In genomic region chr5:73274870-73275756, GRCh38 we compare ENCODE assay signal across 14 cellular contexts.
DNase-seq lines count a peak whose midpoint lies in the region; ATAC-seq, FAIRE-seq and TF ChIP-seq lines count a peak whose summit lies in the region.
"Had no signal": no experiment of that assay in that cellular context is flagged by ENCODE, and none has a peak within 500 bp of the region (broad histone marks: within the 10 kb centered on the region; RNA-seq: fewer than 3 reads in every experiment).

No MANE protein-coding gene starts in this region.

- FAIRE-seq in small intestine (lab: Jason Lieb, UNC) = no peak
- FAIRE-seq: TTC549 had no signal

- H3K4me3 ChIP-seq in coronary artery (peak overlapping the region; percentile 20), lung (no peak overlapping the region), small intestine (ENCODE audit: low read depth in 1 of 2, low read length in 2 of 2) (no peak overlapping the region)
- H3K4me3 ChIP-seq: HAP-1, PC-9 had no signal

- WGBS in lung, 2 donors = 59 to 74% methylated on average over 15 of the region's 15 CpGs
- WGBS in small intestine, 3 donors = 64 to 78% (median 76%) methylated on average over 15 of the region's 15 CpGs

- ATAC-seq in lung (ENCODE audit: insufficient read depth, low FRiP score) (peak; percentile 25), GM19463 (IDR thresholded peaks at IDR 0.05; ENCODE audit: unreplicated experiment) (no peak)
- ATAC-seq: activated T-cell treated with anti-CD3 and anti-CD28 coated beads, Interleukin-2, amount 50 U/mL, for 4 hours had no signal

- H3K27ac ChIP-seq in coronary artery = peak overlapping the region in 1 of 2 donors; percentile 24
- no peak overlapping the region for H3K27ac ChIP-seq in lung (ENCODE audit: low read depth in 1 of 2, low read length in 1 of 2)
- peak overlapping the region; percentile 40 for H3K27ac ChIP-seq in substantia nigra (ENCODE audit: low read depth, low read length, poor library complexity, severe bottlenecking)
- no peak overlapping the region for H3K27ac ChIP-seq in small intestine (ENCODE audit: low read depth in 1 of 2, low read length in 1 of 2)
- H3K27ac ChIP-seq: PC-9 had no signal

- H3K4me1 ChIP-seq in lung (ENCODE audit: control insufficient read depth in 2 of 2, insufficient read depth in 2 of 2, low read length in 2 of 2) = peaks cover 0 to 10% of the 10 kb centered on the region in 2 donors
- no peaks in the 10 kb centered on the region for H3K4me1 ChIP-seq in small intestine (ENCODE audit: control insufficient read depth in 2 of 2, insufficient read depth in 1 of 2, low read depth in 1 of 2, low read length in 1 of 2)
- H3K4me1 ChIP-seq: HAP-1 had no signal

- H3K27me3 ChIP-seq in lung (ENCODE audit: control insufficient read depth, insufficient read depth) = no peaks in the 10 kb centered on the region
- peaks cover 0 to 4% of the 10 kb centered on the region in 2 donors for H3K27me3 ChIP-seq in small intestine (ENCODE audit: control insufficient read depth in 2 of 2, insufficient read depth in 2 of 2, low read length in 2 of 2)

- H3K9me3 ChIP-seq in lung (ENCODE audit: control insufficient read depth in 2 of 2, insufficient read depth in 1 of 2, low read length in 1 of 2) = no peaks in the 10 kb centered on the region
- no peaks in the 10 kb centered on the region for H3K9me3 ChIP-seq in small intestine (ENCODE audit: control insufficient read depth, low read depth)
- H3K9me3 ChIP-seq: HAP-1 had no signal

- no peaks in the 10 kb centered on the region for H3K36me3 ChIP-seq in lung (ENCODE audit: control insufficient read depth in 2 of 2, insufficient read depth in 2 of 2, low read length in 2 of 2)
- H3K36me3 ChIP-seq in small intestine (ENCODE audit: control insufficient read depth in 2 of 2, insufficient read depth in 2 of 2, low read length in 2 of 2) = no peaks in the 10 kb centered on the region
- H3K36me3 ChIP-seq: HAP-1 had no signal

- no peak for TF ChIP-seq CTCF in coronary artery (IDR thresholded peaks at IDR 0.05)
- no peak for TF ChIP-seq CTCF in lung (IDR thresholded peaks at IDR 0.05; ENCODE audit: control extremely low read depth, extremely low read depth)

- DNase-seq in NCI-H2196 (lab: John Stamatoyannopoulos, UW; ENCODE audit: unreplicated experiment) (peak; percentile 41), coronary artery (ENCODE audit: low spot score) (no peak), lung (ENCODE audit: low spot score) (no peak), substantia nigra (lab: John Stamatoyannopoulos, UW) (peak in 48 of 49 donors; percentile 8 to 85 (median 56)), GM19238 (ENCODE audit: insufficient read length, low spot score) (no peak), RPMI8226 (no peak), small intestine (no peak)
- DNase-seq: activated T-cell treated with anti-CD3 and anti-CD28 coated beads, Interleukin-2, amount 50 U/mL, for 4 hours; effector CD4-positive, alpha-beta T cell; immature natural killer cell; PC-9 had no signal

Comparison
In these comparisons a context has a peak if more than half of its experiments do, and no peak if none do; other contexts are left out.
1. DNase-seq: peak in NCI-H2196 (single experiment) and substantia nigra (48 of 49); none in coronary artery (single experiment), lung (single experiment), GM19238 (single experiment), RPMI8226 (single experiment) and small intestine (single experiment).